Comparison of ENCODE assay signal across 9 cellular contexts in genomic region chr22:39135092-39135896, GRCh38. TPM values are rescaled to one million over a fixed set of nuclear protein-coding genes. Genes with fewer than 3 reads are reported as not detected.
DNase-seq lines count a peak whose midpoint lies in the region; ATAC-seq and TF ChIP-seq lines count a peak whose summit lies in the region.
"Had no signal": no experiment of that assay in that cellular context is flagged by ENCODE, and none has a peak within 500 bp of the region (broad histone marks: within the 10 kb centered on the region; RNA-seq: fewer than 3 reads in every experiment).

No MANE protein-coding gene starts in this region.

- H3K4me3 ChIP-seq in esophagus muscularis mucosa (no peak overlapping the region), parathyroid adenoma (ENCODE audit: low read depth, low read length) (no peak overlapping the region)
- H3K4me3 ChIP-seq: lung had no signal

- H3K79me2 ChIP-seq in parathyroid adenoma, result no peaks in the 10 kb centered on the region

- peak; percentile 36 to 57 (median 51) for TF ChIP-seq CTCF in esophagus muscularis mucosa (IDR thresholded peaks at IDR 0.05)
- TF ChIP-seq CTCF in parathyroid adenoma (IDR thresholded peaks at IDR 0.05), result peak; percentile 34

- intact Hi-C loops in esophagus muscularis mucosa (cut with DNase I), result no loop called here

- H3K4me1 ChIP-seq in esophagus muscularis mucosa, result peaks cover 19 to 49% (median 39%) of the 10 kb centered on the region in 4 donors
- no peaks in the 10 kb centered on the region for H3K4me1 ChIP-seq in parathyroid adenoma

- no peaks in the 10 kb centered on the region for H3K27me3 ChIP-seq in esophagus muscularis mucosa
- H3K27me3 ChIP-seq in parathyroid adenoma (ENCODE audit: control insufficient read depth, insufficient read depth, low read length), result no peaks in the 10 kb centered on the region

- WGBS in esophagus muscularis mucosa, result 59% methylated on average over 6 of the region's 15 CpGs

- no peak for TF ChIP-seq EP300 in esophagus muscularis mucosa (IDR thresholded peaks at IDR 0.05)

- no peak overlapping the region for H3K9ac ChIP-seq in parathyroid adenoma

- peak; percentile 78 for DNase-seq in D341Med (ENCODE audit: low spot score)
- peak in 41 of 76 experiments; percentile 9 to 55 (median 26) for DNase-seq in HUDEP-2 (lab: John Stamatoyannopoulos, UW; ENCODE audit: unreplicated experiment in 76 of 76)
- DNase-seq in activated CD4-positive, alpha-beta T cell treated with anti-CD3 and anti-CD28 coated beads for 1 hour, result peak; percentile 31
- DNase-seq in esophagus muscularis mucosa (ENCODE audit: extremely low spot score), result no peak
- DNase-seq in T-helper 9 cell, result no peak
- no peak for DNase-seq in midbrain (lab: John Stamatoyannopoulos, UW)

- TF ChIP-seq POLR2A in esophagus muscularis mucosa (IDR thresholded peaks at IDR 0.05; ENCODE audit: low read depth), result no peak

- no peaks in the 10 kb centered on the region for H3K9me3 ChIP-seq in esophagus muscularis mucosa
- H3K9me3 ChIP-seq in parathyroid adenoma (ENCODE audit: control insufficient read depth, low read length), result no peaks in the 10 kb centered on the region

- peaks cover 26 to 77% (median 38%) of the 10 kb centered on the region in 4 donors for H3K36me3 ChIP-seq in esophagus muscularis mucosa
- no peaks in the 10 kb centered on the region for H3K36me3 ChIP-seq in parathyroid adenoma (ENCODE audit: control insufficient read depth, insufficient read depth, low read length)

- no peak for ATAC-seq in HG03135 (IDR thresholded peaks at IDR 0.05; ENCODE audit: unreplicated experiment)

- H2AFZ ChIP-seq in parathyroid adenoma, result no peak overlapping the region

- H3K4me2 ChIP-seq in parathyroid adenoma (ENCODE audit: low read length), result no peak overlapping the region

- peak overlapping the region in 1 of 4 donors; percentile 19 for H3K27ac ChIP-seq in esophagus muscularis mucosa (replicated peaks in 1 of 4)
- no peak overlapping the region for H3K27ac ChIP-seq in parathyroid adenoma

RNA-seq across cellular contexts. Expression of gene CBX7, which starts 17.2 kb away (rescaled TPM):
- 100 to 1,000 TPM; 129 to 251 (median 173) TPM for total RNA-seq in esophagus muscularis mucosa

RNA-seq across cellular contexts. Expression of gene APOBEC3H, which starts 38.2 kb away (rescaled TPM):
- total RNA-seq in esophagus muscularis mucosa, result under 1 TPM in 1 of 4 donors, not detected in 3; 0.39 TPM
- total RNA-seq: lung had no signal

RNA-seq across cellular contexts. Expression of gene APOBEC3G, which starts 58.2 kb away (rescaled TPM):
- total RNA-seq in esophagus muscularis mucosa, result 1 to 10 TPM; 4.1 to 7.9 (median 5.5) TPM

Comparison
In these comparisons a context has a peak if more than half of its experiments do, and no peak if none do; other contexts are left out.
1. DNase-seq: peak in D341Med (single experiment), HUDEP-2 (41 of 76) and activated CD4-positive, alpha-beta T cell treated with anti-CD3 and anti-CD28 coated beads for 1 hour (single experiment); none in esophagus muscularis mucosa (single experiment), T-helper 9 cell (single experiment) and midbrain (single experiment).